In genomic region chr10:71964669-71965515, GRCh38 we compare ENCODE assay signal across 8 cellular contexts. TPM values are rescaled to one million over a fixed set of nuclear protein-coding genes. Genes with fewer than 3 reads are reported as not detected.
DNase-seq lines count a peak whose midpoint lies in the region; ATAC-seq lines count a peak whose summit lies in the region.

No MANE protein-coding gene starts in this region.

- H3K27ac Mint-ChIP-seq in T-helper 17 cell, result no peak overlapping the region
- H3K27ac Mint-ChIP-seq in central memory CD8-positive, alpha-beta T cell (ENCODE audit: low read depth), result no peak overlapping the region

- peaks cover 10% of the 10 kb centered on the region for H3K36me3 Mint-ChIP-seq in T-helper 17 cell (ENCODE audit: low read depth)
- H3K36me3 Mint-ChIP-seq in central memory CD8-positive, alpha-beta T cell (ENCODE audit: insufficient read depth), result no peaks in the 10 kb centered on the region

- DNase-seq in T-helper 17 cell (no peak), left lobe of liver (ENCODE audit: low spot score) (no peak), HuH-7 (ENCODE audit: low spot score) (no peak), SKM-1 treated with dmso at 0.1 percent for 144 hours (lab: John Stamatoyannopoulos, UW; ENCODE audit: unreplicated experiment) (no peak), NOMO-1 (lab: John Stamatoyannopoulos, UW; ENCODE audit: unreplicated experiment in 2 of 2) (no peak)
- DNase-seq in central memory CD8-positive, alpha-beta T cell (ENCODE audit: low spot score in 2 of 2), result no peak
- peak; percentile 54 for DNase-seq in stimulated activated CD4-positive, alpha-beta T cell treated with anti-CD3 and anti-CD28 coated beads, Interleukin-2, amount 100 ng/mL, for 4 hours (ENCODE audit: low read depth)

- H3K9me3 Mint-ChIP-seq in central memory CD8-positive, alpha-beta T cell, result no peaks in the 10 kb centered on the region

- peak overlapping the region; percentile 83 for H3K4me3 Mint-ChIP-seq in T-helper 17 cell
- H3K4me3 Mint-ChIP-seq in central memory CD8-positive, alpha-beta T cell, result peak overlapping the region; percentile 41

- H3K4me1 Mint-ChIP-seq in T-helper 17 cell, result peaks cover 11% of the 10 kb centered on the region
- no peaks in the 10 kb centered on the region for H3K4me1 Mint-ChIP-seq in central memory CD8-positive, alpha-beta T cell

- H3K27me3 Mint-ChIP-seq in T-helper 17 cell, result peaks cover 63% of the 10 kb centered on the region
- peaks cover 67% of the 10 kb centered on the region for H3K27me3 Mint-ChIP-seq in central memory CD8-positive, alpha-beta T cell

- ATAC-seq in GM19438 (IDR thresholded peaks at IDR 0.05; ENCODE audit: low read depth, unreplicated experiment) (peak; percentile 28), T-helper 17 cell (peak; percentile 37), left lobe of liver (peak; percentile 30)
- ATAC-seq in central memory CD8-positive, alpha-beta T cell (replicated peaks; ENCODE audit: extremely low read depth, poor library complexity, severe bottlenecking), result no peak

- H3K9me3 ChIP-seq in T-helper 17 cell (ENCODE audit: control insufficient read depth, low read length, poor library complexity, severe bottlenecking), result no peaks in the 10 kb centered on the region

RNA-seq across cellular contexts. Expression of gene CHST3, which starts 0.7 kb away (rescaled TPM):
- not detected for total RNA-seq in T-helper 17 cell
- 1.3 TPM for total RNA-seq in left lobe of liver
